Comparison of ENCODE assay signal across 1 cellular context in genomic region chr1:229624906-229625871, GRCh38.
TF ChIP-seq lines count a peak whose summit lies in the region.

No MANE protein-coding gene starts in this region.

TF ChIP-seq in HepG2, 621 proteins besides CTCF, POLR2A, EP300 and RAD21 (continued from another document and continues in another):
- TF ChIP-seq PRDM4 (CRISPR knock-in tag; IDR thresholded peaks at IDR 0.05; ENCODE audit: borderline replicate concordance) (no peak), ZSCAN25 (CRISPR knock-in tag; IDR thresholded peaks at IDR 0.05) (peak; percentile 96), SOX5 (CRISPR knock-in tag; IDR thresholded peaks at IDR 0.05; ENCODE audit: borderline replicate concordance) (no peak), HOXA7 (CRISPR knock-in tag; IDR thresholded peaks at IDR 0.05) (no peak), SMAD1 (CRISPR knock-in tag; IDR thresholded peaks at IDR 0.05; ENCODE audit: borderline replicate concordance, low read depth) (no peak), AGO1 (IDR thresholded peaks at IDR 0.05; ENCODE audit: low read depth, low read length, poor library complexity, severe bottlenecking) (no peak), MEF2D (CRISPR knock-in tag; IDR thresholded peaks at IDR 0.05) (peak; percentile 43; the same call in 1 of the 2 replicates), REXO4 (CRISPR knock-in tag; IDR thresholded peaks at IDR 0.05; ENCODE audit: borderline replicate concordance) (no peak), ZBTB39 (CRISPR knock-in tag; IDR thresholded peaks at IDR 0.05) (no peak), ZNF761 (CRISPR knock-in tag; conservative IDR thresholded peaks at IDR 0.05) (no peak), ZNF18 (CRISPR knock-in tag; IDR thresholded peaks at IDR 0.05; ENCODE audit: insufficient replicate concordance) (no peak), ZNF782 (CRISPR knock-in tag; IDR thresholded peaks at IDR 0.05; ENCODE audit: borderline replicate concordance) (no peak), ZNF33B (CRISPR knock-in tag; IDR thresholded peaks at IDR 0.05) (no peak), HNRNPK (IDR thresholded peaks at IDR 0.05; ENCODE audit: low read depth, low read length, poor library complexity, severe bottlenecking) (no peak), ZBTB20 (CRISPR knock-in tag; IDR thresholded peaks at IDR 0.05; ENCODE audit: borderline replicate concordance, low read depth) (0 out of 2 replicates have a peak, but pooled peaks have one; percentile 45), MIER2 (CRISPR knock-in tag; IDR thresholded peaks at IDR 0.05) (no peak), GABPA (IDR thresholded peaks at IDR 0.05; ENCODE audit: low read depth, low read length) (no peak), GABPA (CRISPR knock-in tag; IDR thresholded peaks at IDR 0.05; ENCODE audit: low read depth) (no peak), YEATS2 (CRISPR knock-in tag; IDR thresholded peaks at IDR 0.05; ENCODE audit: borderline replicate concordance) (no peak; the same call in 1 of the 2 replicates), ZNF280D (CRISPR knock-in tag; IDR thresholded peaks at IDR 0.05) (0 out of 2 replicates have a peak, but pooled peaks have one; percentile 38), CBFB (CRISPR knock-in tag; IDR thresholded peaks at IDR 0.05) (no peak), TAF1 (CRISPR knock-in tag; IDR thresholded peaks at IDR 0.05) (no peak), HCFC1 (IDR thresholded peaks at IDR 0.05; ENCODE audit: low read depth, low read length) (no peak), ZNF253 (CRISPR knock-in tag; IDR thresholded peaks at IDR 0.05; ENCODE audit: borderline replicate concordance) (no peak), ZNF24 (IDR thresholded peaks at IDR 0.05) (no peak), NFYB (CRISPR knock-in tag; IDR thresholded peaks at IDR 0.05) (no peak), HIC2 (CRISPR knock-in tag; IDR thresholded peaks at IDR 0.05; ENCODE audit: low read depth) (no peak), MNT (IDR thresholded peaks at IDR 0.05) (no peak), SALL1 (CRISPR knock-in tag; IDR thresholded peaks at IDR 0.05) (peak; percentile 52), PCBP2 (optimal IDR thresholded peaks at IDR 0.05; ENCODE audit: low read depth, low read length, poor library complexity, severe bottlenecking) (no peak), ZNF337 (CRISPR knock-in tag; IDR thresholded peaks at IDR 0.05; ENCODE audit: borderline replicate concordance, low read depth) (no peak), TEAD3 (CRISPR knock-in tag; optimal IDR thresholded peaks at IDR 0.05; ENCODE audit: borderline replicate concordance) (peak; percentile 30), STAG1 (CRISPR knock-in tag; IDR thresholded peaks at IDR 0.05) (no peak), TOPORS (CRISPR knock-in tag; IDR thresholded peaks at IDR 0.05) (no peak), TBX2 (CRISPR knock-in tag; IDR thresholded peaks at IDR 0.05; ENCODE audit: borderline replicate concordance) (0 out of 2 replicates have a peak, but pooled peaks have one; percentile 33), TARDBP (CRISPR knock-in tag; IDR thresholded peaks at IDR 0.05) (no peak), DR1 (CRISPR knock-in tag; IDR thresholded peaks at IDR 0.05) (no peak), ZNF230 (CRISPR knock-in tag; IDR thresholded peaks at IDR 0.05) (no peak), ZNF282 (IDR thresholded peaks at IDR 0.05; ENCODE audit: partially characterized antibody) (no peak), HOXA3 (CRISPR knock-in tag; IDR thresholded peaks at IDR 0.05) (no peak; the same call in 1 of the 2 replicates), ZNF652 (CRISPR knock-in tag; IDR thresholded peaks at IDR 0.05; ENCODE audit: borderline replicate concordance, low read depth) (no peak), ZNF672 (CRISPR knock-in tag; IDR thresholded peaks at IDR 0.05) (0 out of 2 replicates have a peak, but pooled peaks have one; percentile 27), THRA (CRISPR knock-in tag; IDR thresholded peaks at IDR 0.05; ENCODE audit: borderline replicate concordance) (no peak), NR2F2 (IDR thresholded peaks at IDR 0.05; ENCODE audit: borderline replicate concordance, low read depth) (peak; percentile 32; the same call in 1 of the 2 replicates), ZBTB38 (CRISPR knock-in tag; IDR thresholded peaks at IDR 0.05) (peak; percentile 46; the same call in 1 of the 2 replicates), GMEB1 (CRISPR knock-in tag; IDR thresholded peaks at IDR 0.05; ENCODE audit: borderline replicate concordance) (no peak), HNF4G (IDR thresholded peaks at IDR 0.05; ENCODE audit: borderline replicate concordance, low read depth, low read length) (no peak), HNF4G (CRISPR knock-in tag; IDR thresholded peaks at IDR 0.05; ENCODE audit: borderline replicate concordance, low read depth) (0 out of 2 replicates have a peak, but pooled peaks have one; percentile 8), ZNF136 (CRISPR knock-in tag; IDR thresholded peaks at IDR 0.05; ENCODE audit: low read depth) (no peak), FOXP4 (CRISPR knock-in tag; IDR thresholded peaks at IDR 0.05) (no peak)
